In the genomic region with DNA sequence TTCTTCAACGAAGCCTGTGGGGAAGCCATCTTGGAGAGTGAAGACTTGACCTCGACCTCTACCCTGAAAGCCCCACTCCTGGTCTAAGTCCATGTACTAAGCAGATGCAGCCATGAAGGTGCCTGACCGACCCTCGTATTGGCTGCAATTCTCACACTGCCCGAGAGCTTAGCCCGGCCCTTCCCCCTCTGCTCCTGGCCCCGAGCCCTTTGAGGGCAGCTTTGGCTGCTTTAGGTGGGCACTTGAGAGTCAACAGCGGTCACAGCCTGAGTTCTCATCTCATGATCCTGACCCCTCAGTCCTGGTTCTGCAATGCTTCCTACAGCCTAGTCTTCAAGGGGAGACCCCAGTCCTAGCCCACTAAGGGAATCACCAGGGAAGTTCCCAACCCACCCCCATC, we compare ENCODE assay signal across 20 cellular contexts. TPM values are rescaled to one million over a fixed set of nuclear protein-coding genes. Genes with fewer than 3 reads are reported as not detected.
"Had no signal": no experiment of that assay in that cellular context is flagged by ENCODE, and none has a peak within 500 bp of the region (broad histone marks: within the 10 kb centered on the region; RNA-seq: fewer than 3 reads in every experiment).

No MANE protein-coding gene starts in this region.

- H3K36me3 ChIP-seq: left lung, prostate gland, suprapubic skin, upper lobe of left lung, vagina had no signal

- H3K36me3 Mint-ChIP-seq: immature natural killer cell; natural killer cell treated with Interleukin-12 subunit alpha and Interleukin-12 subunit beta and Interleukin-15 and Interleukin-18, amount 100 ng/mL, for 72 hours; stimulated activated effector memory CD8-positive, alpha-beta T cell treated with anti-CD3 and anti-CD28 coated beads, Interleukin-12 subunit alpha, Interleukin-12 subunit beta, amount 100 ng/mL, for 72 hours had no signal

- H3K9ac ChIP-seq: parathyroid adenoma had no signal

- H3K27ac Mint-ChIP-seq: immature natural killer cell; natural killer cell treated with Interleukin-12 subunit alpha and Interleukin-12 subunit beta and Interleukin-15 and Interleukin-18, amount 100 ng/mL, for 72 hours had no signal

- H3K27me3 ChIP-seq: suprapubic skin, tibial artery, upper lobe of left lung, vagina had no signal

- H3K4me1 ChIP-seq: parathyroid adenoma, prostate gland, suprapubic skin, upper lobe of left lung, vagina had no signal

- H3K79me2 ChIP-seq: parathyroid adenoma had no signal

- H3K9me3 Mint-ChIP-seq: immature natural killer cell; natural killer cell treated with Interleukin-12 subunit alpha and Interleukin-12 subunit beta and Interleukin-15 and Interleukin-18, amount 100 ng/mL, for 72 hours; stimulated activated effector memory CD8-positive, alpha-beta T cell treated with anti-CD3 and anti-CD28 coated beads, Interleukin-12 subunit alpha, Interleukin-12 subunit beta, amount 100 ng/mL, for 72 hours had no signal

- H2AFZ ChIP-seq: parathyroid adenoma had no signal

- DNase-seq: effector memory CD4-positive, alpha-beta T cell; immature natural killer cell; left lung; mesenchymal stem cell; midbrain; retina; stimulated activated CD4-positive, alpha-beta T cell treated with anti-CD3 and anti-CD28 coated beads, Interleukin-4, amount 100 ng/mL, for 1 hour; stimulated activated CD8-positive, alpha-beta memory T cell treated with anti-CD3 and anti-CD28 coated beads, Interleukin-4, amount 100 ng/mL, for 48 hours; stimulated activated naive CD8-positive, alpha-beta T cell treated with anti-CD3 and anti-CD28 coated beads, Interleukin-15, Interleukin-2, amounts not matched to agents 100 U/mL and 50 U/mL, for 24 hours; tibial artery had no signal

- H3K4me3 ChIP-seq: left lung, lung, prostate gland, suprapubic skin, tibial artery, upper lobe of left lung, vagina had no signal

- H3K9me3 ChIP-seq: left lung, prostate gland, suprapubic skin, tibial artery, upper lobe of left lung, vagina had no signal

- H3K27ac ChIP-seq: left lung, parathyroid adenoma, prostate gland, suprapubic skin, tibial artery, upper lobe of left lung, vagina had no signal

- ATAC-seq: esophagus mucosa; left lung; natural killer cell treated with Interleukin-12 subunit alpha and Interleukin-12 subunit beta and Interleukin-15 and Interleukin-18, amount 100 ng/mL, for 72 hours; stimulated activated effector memory CD8-positive, alpha-beta T cell treated with anti-CD3 and anti-CD28 coated beads, Interleukin-12 subunit alpha, Interleukin-12 subunit beta, amount 100 ng/mL, for 72 hours; stimulated activated naive CD8-positive, alpha-beta T cell treated with anti-CD3 and anti-CD28 coated beads, Interleukin-15, Interleukin-2, amounts not matched to agents 100 U/mL and 50 U/mL, for 24 hours had no signal

- H3K4me3 Mint-ChIP-seq: immature natural killer cell; natural killer cell treated with Interleukin-12 subunit alpha and Interleukin-12 subunit beta and Interleukin-15 and Interleukin-18, amount 100 ng/mL, for 72 hours had no signal

RNA-seq across cellular contexts. Expression of gene SRL, which starts 35.9 kb away (rescaled TPM):
- total RNA-seq: natural killer cell treated with Interleukin-12 subunit alpha and Interleukin-12 subunit beta and Interleukin-15 and Interleukin-18, amount 100 ng/mL, for 72 hours had no signal
- polyA plus RNA-seq: immature natural killer cell, keratinocyte had no signal
